16 cellular contexts compared by ENCODE assay signal in genomic region chr9:22241024-22241423, GRCh38.
DNase-seq lines count a peak whose midpoint lies in the region; ATAC-seq, FAIRE-seq and TF ChIP-seq lines count a peak whose summit lies in the region.
"Had no signal": no experiment of that assay in that cellular context is flagged by ENCODE, and none has a peak within 500 bp of the region (broad histone marks: within the 10 kb centered on the region; RNA-seq: fewer than 3 reads in every experiment).

No MANE protein-coding gene starts in this region.

- H3K9me3 ChIP-seq in A549 (no peaks in the 10 kb centered on the region), PC-9 (ENCODE audit: insufficient read depth, low read depth) (no peaks in the 10 kb centered on the region; the same call in 1 of the 2 replicates), sigmoid colon (no peaks in the 10 kb centered on the region), hepatocyte (ENCODE audit: low read depth) (no peaks in the 10 kb centered on the region)
- H3K9me3 ChIP-seq: spleen, suprapubic skin had no signal

- TF ChIP-seq EP300 in A549 (IDR thresholded peaks at IDR 0.05) (no peak), sigmoid colon (IDR thresholded peaks at IDR 0.05) (no peak)

- no TSS peak for BruUV-seq in PC-9 (replicated peaks; lab: Mats Ljungman, UMichigan)

- WGBS in A549 (ENCODE audit: missing lambda C conversion rate): 79% methylated on average over 3 of the region's 3 CpGs
- 66 to 75% methylated on average over 3 of the region's 3 CpGs for WGBS in sigmoid colon, 2 donors
- 75% methylated on average over 3 of the region's 3 CpGs for WGBS in hepatocyte (ENCODE audit: low lambda C conversion rate, missing lambda C conversion rate)

- H3K4me1 ChIP-seq in A549: peaks cover 61% of the 10 kb centered on the region
- peaks cover 59% of the 10 kb centered on the region for H3K4me1 ChIP-seq in PC-9 (replicated peaks; ENCODE audit: insufficient read depth)
- peaks cover 0 to 5% (median 0%) of the 10 kb centered on the region in 4 donors for H3K4me1 ChIP-seq in sigmoid colon
- H3K4me1 ChIP-seq in hepatocyte (ENCODE audit: insufficient read depth): peaks cover 14% of the 10 kb centered on the region

- H3F3A ChIP-seq in PC-9 (ENCODE audit: insufficient read depth, low read depth): peaks cover 21% of the 10 kb centered on the region

- H3K27ac ChIP-seq in A549 (no peak overlapping the region; a peak in 1 of 6 replicates), PC-9 (peak overlapping the region; percentile 39), sigmoid colon (no peak overlapping the region), hepatocyte (no peak overlapping the region)
- H3K27ac ChIP-seq: suprapubic skin had no signal

- H3K4me2 ChIP-seq in A549 (no peak overlapping the region), PC-9 (peak overlapping the region; percentile 94), hepatocyte (no peak overlapping the region)

- H3K79me2 ChIP-seq in PC-9 (ENCODE audit: low read depth) (no peaks in the 10 kb centered on the region), hepatocyte (no peaks in the 10 kb centered on the region)

- POLR2A ChIA-PET in A549 (lab: Yijun Ruan, JAX) (no interaction called here), PC-9 (lab: Charles Lee; ENCODE audit: unreplicated experiment) (interaction anchor here (0.5 to 1.0 kb wide), 2 partner anchors 387 to 430 kb away, joined by 4 to 11 read pairs; no protein-coding TSS in a partner anchor)

- no peak overlapping the region for H3K4me3 ChIP-seq in A549
- peak overlapping the region; percentile 23; the same call in 1 of the 2 replicates for H3K4me3 ChIP-seq in PC-9
- H3K4me3 ChIP-seq in sigmoid colon: no peak overlapping the region
- H3K4me3 ChIP-seq in hepatocyte: no peak overlapping the region
- H3K4me3 ChIP-seq: K562, spleen, suprapubic skin had no signal

- FAIRE-seq in A549 (lab: Jason Lieb, UNC): peak; percentile 18
- peak; percentile 39 for FAIRE-seq in GM19239 (lab: Jason Lieb, UNC)
- FAIRE-seq: K562 had no signal

- no peak for TF ChIP-seq RAD21 in A549 (conservative IDR thresholded peaks at IDR 0.05 in 1 of 2, IDR thresholded peaks at IDR 0.05 in 1 of 2)

- H3K9me2 ChIP-seq in PC-9 (ENCODE audit: insufficient read depth) (no peaks in the 10 kb centered on the region), hepatocyte (replicated peaks; ENCODE audit: insufficient read depth) (no peaks in the 10 kb centered on the region)

- no peak for TF ChIP-seq POLR2A in A549 (IDR thresholded peaks at IDR 0.05; ENCODE audit: low read length)
- TF ChIP-seq POLR2A in sigmoid colon (IDR thresholded peaks at IDR 0.05): no peak

- CTCF ChIA-PET in A549 (lab: Yijun Ruan, JAX): interaction anchor here (0.6 to 16.9 kb wide), 3 partner anchors 211 to 427 kb away, joined by 3 to 345 read pairs (median 4); no protein-coding TSS in a partner anchor
- CTCF ChIA-PET in PC-9 (lab: Charles Lee): no interaction called here

- H3K27me3 ChIP-seq in PC-9 (ENCODE audit: insufficient read depth, low read depth): no peaks in the 10 kb centered on the region
- no peaks in the 10 kb centered on the region for H3K27me3 ChIP-seq in sigmoid colon
- H3K27me3 ChIP-seq in hepatocyte: peaks cover 3% of the 10 kb centered on the region
- H3K27me3 ChIP-seq: spleen, suprapubic skin had no signal

- H2AFZ ChIP-seq in PC-9 (0 out of 2 replicates have a peak overlapping the region, but pooled peaks have one; percentile 28), hepatocyte (no peak overlapping the region)

- H4K20me1 ChIP-seq in PC-9 (ENCODE audit: insufficient read depth) (no peaks in the 10 kb centered on the region), hepatocyte (ENCODE audit: insufficient read depth, poor library complexity, severe bottlenecking) (no peaks in the 10 kb centered on the region)

- no peak for TF ChIP-seq CTCF in A549 (IDR thresholded peaks at IDR 0.05)
- TF ChIP-seq CTCF in PC-9 (conservative IDR thresholded peaks at IDR 0.05): no peak
- TF ChIP-seq CTCF in sigmoid colon (IDR thresholded peaks at IDR 0.05): no peak
- no peak for TF ChIP-seq CTCF in hepatocyte (IDR thresholded peaks at IDR 0.05; ENCODE audit: poor library complexity)

- peaks cover 4% of the 10 kb centered on the region; the same call in 1 of the 2 replicates for H3K36me3 ChIP-seq in PC-9 (ENCODE audit: low read depth)
- H3K36me3 ChIP-seq in sigmoid colon: no peaks in the 10 kb centered on the region
- no peaks in the 10 kb centered on the region for H3K36me3 ChIP-seq in hepatocyte (replicated peaks; ENCODE audit: insufficient read depth, low read depth)
- H3K36me3 ChIP-seq: spleen, suprapubic skin had no signal

- no peak for ATAC-seq in A549
- ATAC-seq in esophagus mucosa: peak; percentile 86
- ATAC-seq in HG02885 (IDR thresholded peaks at IDR 0.05; ENCODE audit: poor library complexity, unreplicated experiment): no peak
- ATAC-seq: K562 had no signal

- no peak for DNase-seq in A549 (ENCODE audit: low read depth in 1 of 2, low spot score in 1 of 2)
- no peak for DNase-seq in GM19239 (ENCODE audit: insufficient read length, low spot score)
- DNase-seq in PC-9: no peak
- no peak for DNase-seq in activated naive CD4-positive, alpha-beta T cell (lab: John Stamatoyannopoulos, UW)
- no peak for DNase-seq in sigmoid colon
- DNase-seq in hepatocyte (ENCODE audit: low spot score): no peak
- DNase-seq: activated CD4-positive, alpha-beta T cell treated with anti-CD3 and anti-CD28 coated beads, Interleukin-2, amount 10 ng/mL, durations not matched to agents 7 days and 5 days; DMS153; effector CD8-positive, alpha-beta T cell; NCI-H1436 treated with DMSO at 0.1 percent for 48 hours; NCI-H510A treated with DMSO at 0.1 percent for 48 hours; spleen had no signal

- intact Hi-C loops in PC-9 (cut with micrococcal nuclease; ENCODE audit: unreplicated experiment): loop anchor here (10.0 kb wide), 1 partner anchor 916 kb away; no protein-coding TSS in a partner anchor
- intact Hi-C loops in sigmoid colon (cut with DNase I): loop anchor here (10.0 kb wide), 1 partner anchor 204 kb away; the partner anchor contains the start of gene DMRTA1

TF ChIP-seq in A549, 52 proteins besides CTCF, POLR2A, EP300 and RAD21:
- TF ChIP-seq HOXB13 (CRISPR knock-in tag; IDR thresholded peaks at IDR 0.05; ENCODE audit: low read depth) (no peak), USF2 (IDR thresholded peaks at IDR 0.05) (no peak), CEBPB (IDR thresholded peaks at IDR 0.05) (no peak), HDAC2 (IDR thresholded peaks at IDR 0.05) (no peak), RCOR1 (IDR thresholded peaks at IDR 0.05; ENCODE audit: low read depth, low read length) (no peak), NFE2L2 (conservative IDR thresholded peaks at IDR 0.05; ENCODE audit: low read length) (no peak), BHLHE40 (IDR thresholded peaks at IDR 0.05; ENCODE audit: low read depth, low read length) (no peak), CBX2 (IDR thresholded peaks at IDR 0.05; ENCODE audit: borderline replicate concordance, low read depth) (no peak), HOXB5 (CRISPR knock-in tag; IDR thresholded peaks at IDR 0.05) (no peak)
TF ChIP-seq in A549: peak in this region for 0.
